Comparison of ENCODE assay signal across 1 cellular context in the genomic region with DNA sequence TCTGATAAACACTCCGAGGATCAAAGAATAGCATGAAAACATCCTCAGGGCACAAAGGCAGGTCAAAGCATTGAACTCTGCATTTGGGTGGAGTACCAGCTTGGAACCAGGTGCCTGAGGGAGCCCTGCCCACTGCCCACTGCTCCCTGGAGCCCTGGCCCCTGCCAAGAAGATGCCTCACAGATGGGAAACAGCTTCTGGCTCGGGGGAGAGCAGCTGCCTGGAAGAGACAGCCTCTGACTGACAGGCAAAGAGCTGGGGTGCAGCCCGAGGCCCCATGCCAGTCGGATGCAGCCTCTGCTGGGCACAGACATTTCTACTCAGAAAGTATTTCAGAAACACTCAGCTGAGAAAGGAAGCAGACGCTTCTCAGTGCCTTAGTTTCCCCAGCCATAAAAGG.
TF ChIP-seq lines count a peak whose summit lies in the region.

No MANE protein-coding gene starts in this region.

TF ChIP-seq in SK-N-SH treated with all-trans-retinoic acid at 6 μM for 48 hours, 23 proteins besides CTCF, POLR2A, EP300 and RAD21 (continued from another document):
- TF ChIP-seq ARNTL (CRISPR knock-in tag; IDR thresholded peaks at IDR 0.05; ENCODE audit: borderline replicate concordance, low read depth) (no peak), OSR1 (CRISPR knock-in tag; IDR thresholded peaks at IDR 0.05) (no peak), RARB (CRISPR knock-in tag; IDR thresholded peaks at IDR 0.05) (no peak), TOX (CRISPR knock-in tag; IDR thresholded peaks at IDR 0.05; ENCODE audit: borderline replicate concordance) (no peak)
- TF ChIP-seq, protein P1, sequence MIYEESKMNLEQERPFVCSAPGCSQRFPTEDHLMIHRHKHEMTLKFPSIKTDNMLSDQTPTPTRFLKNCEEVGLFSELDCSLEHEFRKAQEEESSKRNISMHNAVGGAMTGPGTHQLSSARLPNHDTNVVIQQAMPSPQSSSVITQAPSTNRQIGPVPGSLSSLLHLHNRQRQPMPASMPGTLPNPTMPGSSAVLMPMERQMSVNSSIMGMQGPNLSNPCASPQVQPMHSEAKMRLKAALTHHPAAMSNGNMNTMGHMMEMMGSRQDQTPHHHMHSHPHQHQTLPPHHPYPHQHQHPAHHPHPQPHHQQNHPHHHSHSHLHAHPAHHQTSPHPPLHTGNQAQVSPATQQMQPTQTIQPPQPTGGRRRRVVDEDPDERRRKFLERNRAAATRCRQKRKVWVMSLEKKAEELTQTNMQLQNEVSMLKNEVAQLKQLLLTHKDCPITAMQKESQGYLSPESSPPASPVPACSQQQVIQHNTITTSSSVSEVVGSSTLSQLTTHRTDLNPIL (CRISPR knock-in tag; IDR thresholded peaks at IDR 0.05; ENCODE audit: low read depth) = no peak
